In the genomic region with DNA sequence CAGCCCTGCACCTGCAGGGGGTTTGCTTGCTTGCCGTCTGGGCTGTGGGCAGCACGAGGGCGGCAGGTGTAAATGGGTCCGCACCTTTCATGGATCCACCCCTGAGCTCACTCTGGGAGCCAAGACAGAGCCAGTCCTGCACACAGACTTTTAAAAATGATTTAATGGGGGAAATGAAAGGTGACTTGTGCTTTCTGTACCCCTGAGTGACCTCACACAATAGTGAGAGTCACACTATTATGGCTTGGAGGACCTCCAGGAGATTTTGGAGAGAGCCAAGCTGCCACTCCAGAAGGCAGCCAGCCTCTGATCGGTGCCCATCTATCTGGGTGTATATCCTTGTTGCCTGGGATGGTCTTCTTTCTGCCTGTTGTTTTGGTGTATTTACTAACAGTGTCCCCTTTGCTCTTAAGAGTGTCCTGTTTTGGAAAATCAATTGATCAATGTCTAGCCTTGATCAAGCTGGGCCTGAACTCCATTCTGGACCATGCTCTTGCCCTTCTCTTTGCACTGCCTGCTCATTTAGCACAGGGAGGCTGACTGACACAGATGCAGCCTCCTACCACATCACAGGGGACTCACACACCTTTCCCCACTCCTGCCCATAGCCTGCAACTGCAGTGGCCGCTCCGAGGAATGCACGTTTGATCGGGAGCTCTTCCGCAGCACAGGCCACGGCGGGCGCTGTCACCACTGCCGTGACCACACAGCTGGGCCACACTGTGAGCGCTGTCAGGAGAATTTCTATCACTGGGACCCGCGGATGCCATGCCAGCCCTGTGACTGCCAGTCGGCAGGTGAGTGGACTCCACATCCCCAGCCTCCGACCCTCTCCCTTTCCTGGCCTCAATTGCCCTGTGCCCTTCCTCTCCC, we compare ENCODE assay signal across 15 cellular contexts. TPM values are rescaled to one million over a fixed set of nuclear protein-coding genes. Genes with fewer than 3 reads are reported as not detected.
"Had no signal": no experiment of that assay in that cellular context is flagged by ENCODE, and none has a peak within 500 bp of the region (broad histone marks: within the 10 kb centered on the region; RNA-seq: fewer than 3 reads in every experiment).

No MANE protein-coding gene starts in this region.

- DNase-seq: activated CD4-positive, alpha-beta T cell treated with anti-CD3 and anti-CD28 coated beads, Interleukin-2, amount 50 U/mL, for 48 hours; activated gamma-delta T cell treated with Interleukin-2 at 50 U/mL for 16 hours; dermis blood vessel endothelial cell; effector memory CD4-positive, alpha-beta T cell; immature natural killer cell; kidney glomerular epithelial cell; mesendoderm; naive thymus-derived CD8-positive, alpha-beta T cell; stimulated activated CD4-positive, alpha-beta T cell treated with anti-CD3 and anti-CD28 coated beads, Interleukin-2, amount 100 ng/mL, for 48 hours; stimulated activated naive CD8-positive, alpha-beta T cell treated with anti-CD3 and anti-CD28 coated beads, Interleukin-15, amount 100 ng/mL, for 72 hours; trophoblast cell had no signal

- H3K4me1 ChIP-seq: parathyroid adenoma had no signal

- H3K27me3 ChIP-seq: neutrophil, suprapubic skin had no signal

- H3K4me3 ChIP-seq: suprapubic skin had no signal

- H3K36me3 ChIP-seq: neutrophil, suprapubic skin had no signal

- H3K27me3 Mint-ChIP-seq: activated naive CD8-positive, alpha-beta T cell had no signal

- H3K36me3 Mint-ChIP-seq: activated naive CD8-positive, alpha-beta T cell; immature natural killer cell; naive thymus-derived CD8-positive, alpha-beta T cell had no signal

- H3K9me3 ChIP-seq: neutrophil, suprapubic skin had no signal

- H3K27ac ChIP-seq: neutrophil, parathyroid adenoma had no signal

- ATAC-seq: naive thymus-derived CD8-positive, alpha-beta T cell; stimulated activated naive CD8-positive, alpha-beta T cell treated with anti-CD3 and anti-CD28 coated beads, Interleukin-15, amount 100 ng/mL, for 72 hours had no signal

- H3K4me1 Mint-ChIP-seq: immature natural killer cell; stimulated activated naive CD8-positive, alpha-beta T cell treated with anti-CD3 and anti-CD28 coated beads, Interleukin-15, amount 100 ng/mL, for 72 hours had no signal

- H2AFZ ChIP-seq: parathyroid adenoma had no signal

- H3K9ac ChIP-seq: parathyroid adenoma had no signal

- H3K27ac Mint-ChIP-seq: activated naive CD8-positive, alpha-beta T cell; immature natural killer cell; naive thymus-derived CD8-positive, alpha-beta T cell; stimulated activated naive CD8-positive, alpha-beta T cell treated with anti-CD3 and anti-CD28 coated beads, Interleukin-15, amount 100 ng/mL, for 72 hours had no signal

- H3K4me3 Mint-ChIP-seq: activated naive CD8-positive, alpha-beta T cell; immature natural killer cell; naive thymus-derived CD8-positive, alpha-beta T cell; stimulated activated naive CD8-positive, alpha-beta T cell treated with anti-CD3 and anti-CD28 coated beads, Interleukin-15, amount 100 ng/mL, for 72 hours had no signal

- H3K9me3 Mint-ChIP-seq: stimulated activated naive CD8-positive, alpha-beta T cell treated with anti-CD3 and anti-CD28 coated beads, Interleukin-15, amount 100 ng/mL, for 72 hours had no signal

- H3K79me2 ChIP-seq: parathyroid adenoma had no signal

RNA-seq across cellular contexts. Expression of a gene that starts 29.5 kb away (rescaled TPM):
- polyA plus RNA-seq: immature natural killer cell had no signal

RNA-seq across cellular contexts. Expression of a gene that starts 57.8 kb away (rescaled TPM):
- total RNA-seq: naive thymus-derived CD8-positive, alpha-beta T cell had no signal
- polyA plus RNA-seq: immature natural killer cell; naive thymus-derived CD8-positive, alpha-beta T cell had no signal
